ENCODE assay signal across 26 cellular contexts in genomic region chr18:75441921-75442320, GRCh38. TPM values are rescaled to one million over a fixed set of nuclear protein-coding genes. Genes with fewer than 3 reads are reported as not detected.
A peak's percentile ranks its signal among the peaks of the same experiment; 100 is the strongest.
DNase-seq lines count a peak whose midpoint lies in the region; ATAC-seq and TF ChIP-seq lines count a peak whose summit lies in the region.
"Had no signal": no experiment of that assay in that cellular context is flagged by ENCODE, and none has a peak within 500 bp of the region (broad histone marks: within the 10 kb centered on the region; RNA-seq: fewer than 3 reads in every experiment).

No MANE protein-coding gene starts in this region.

- WGBS in smooth muscle cell (ENCODE audit: low lambda C conversion rate) = 80% methylated on average over 5 of the region's 5 CpGs

- TF ChIP-seq CTCF in smooth muscle cell (IDR thresholded peaks at IDR 0.05; ENCODE audit: borderline replicate concordance, insufficient read depth, poor library complexity, severe bottlenecking) = no peak
- no peak for TF ChIP-seq CTCF in MCF 10A (IDR thresholded peaks at IDR 0.05; ENCODE audit: unreplicated experiment)

- peak overlapping the region; percentile 75 for H2AFZ ChIP-seq in smooth muscle cell (ENCODE audit: low read depth)

- no peaks in the 10 kb centered on the region for H3K36me3 Mint-ChIP-seq in MCF 10A (ENCODE audit: insufficient read depth, unreplicated experiment)
- H3K36me3 Mint-ChIP-seq: CD8-positive, alpha-beta memory T cell had no signal

- H3K4me3 Mint-ChIP-seq in MCF 10A (ENCODE audit: unreplicated experiment) = no peak overlapping the region
- H3K4me3 Mint-ChIP-seq: CD8-positive, alpha-beta memory T cell had no signal

- H3K4me3 ChIP-seq in adipocyte (ENCODE audit: low read length) (peak overlapping the region; percentile 12), smooth muscle cell (no peak overlapping the region)
- H3K4me3 ChIP-seq: A549 had no signal

- no peaks in the 10 kb centered on the region for H3K9me3 ChIP-seq in adipocyte (ENCODE audit: control insufficient read depth, low read length)
- H3K9me3 ChIP-seq in smooth muscle cell (replicated peaks; ENCODE audit: low read depth) = no peaks in the 10 kb centered on the region
- H3K9me3 ChIP-seq: A549 had no signal

- H3K4me1 Mint-ChIP-seq in MCF 10A (ENCODE audit: insufficient read depth, unreplicated experiment) = no peaks in the 10 kb centered on the region

- peaks cover 14% of the 10 kb centered on the region for H3K4me1 ChIP-seq in adipocyte (ENCODE audit: control insufficient read depth, insufficient read depth, low read length)
- no peaks in the 10 kb centered on the region for H3K4me1 ChIP-seq in smooth muscle cell (ENCODE audit: low read depth)
- H3K4me1 ChIP-seq: A549 had no signal

- no peak overlapping the region for H3K27ac Mint-ChIP-seq in MCF 10A (ENCODE audit: low read depth, unreplicated experiment)

- intact Hi-C loops in MCF 10A (cut with micrococcal nuclease) = no loop called here

- BruUV-seq in MCF 10A (replicated peaks; lab: Mats Ljungman, UMichigan) = no TSS peak

- H3K79me2 ChIP-seq in smooth muscle cell (ENCODE audit: low read depth) = no peaks in the 10 kb centered on the region

- ATAC-seq in HG03097 (IDR thresholded peaks at IDR 0.05; ENCODE audit: low FRiP score, unreplicated experiment) = no peak
- ATAC-seq: A549, Panc1, SK-N-SH treated with all-trans-retinoic acid at 6 μM for 48 hours had no signal

- H3F3A ChIP-seq in smooth muscle cell (ENCODE audit: low read depth) = no peaks in the 10 kb centered on the region

- H3K27me3 ChIP-seq in adipocyte (replicated peaks; ENCODE audit: control insufficient read depth, insufficient read depth, low read length) (no peaks in the 10 kb centered on the region), smooth muscle cell (ENCODE audit: low read depth) (no peaks in the 10 kb centered on the region)

- H4K20me1 ChIP-seq in smooth muscle cell (ENCODE audit: low read depth) = no peaks in the 10 kb centered on the region

- CTCF ChIA-PET in MCF 10A (lab: Yijun Ruan, JAX) = no interaction called here

- H3K9ac ChIP-seq in adipocyte (ENCODE audit: low read length) (no peak overlapping the region), smooth muscle cell (ENCODE audit: low read depth) (no peak overlapping the region)

- H3K9me3 Mint-ChIP-seq in MCF 10A (ENCODE audit: unreplicated experiment) = no peaks in the 10 kb centered on the region

- peak overlapping the region; percentile 43 for H3K27ac ChIP-seq in smooth muscle cell (ENCODE audit: low read depth)
- H3K27ac ChIP-seq: A549, C4-2B had no signal

- H3K4me2 ChIP-seq in smooth muscle cell = peak overlapping the region; percentile 58
- H3K4me2 ChIP-seq: A549 had no signal

- DNase-seq in AG20443 (ENCODE audit: low spot score) (peak; percentile 31), adipocyte (ENCODE audit: low read depth) (no peak), fibroblast of peridontal ligament (ENCODE audit: extremely low read depth) (peak; percentile 5), smooth muscle cell (lab: John Stamatoyannopoulos, UW; ENCODE audit: unreplicated experiment) (no peak), COLO829 (ENCODE audit: low spot score) (no peak), MCF 10A (ENCODE audit: unreplicated experiment) (no peak)
- DNase-seq: AML-193; CD8-positive, alpha-beta memory T cell; DMS53; EL; GF-D8; H7; Kasumi-1; MM.1S; NCI-H1048; NCI-H1436; NCI-H1930; NCI-H2171; NCI-H345; NCI-H774; NK-92 treated with Interleukin-12 subunit alpha and Interleukin-12 subunit beta, amount 100 ng/mL, for 24 hours had no signal

- POLR2A ChIA-PET in MCF 10A (lab: Yijun Ruan, JAX) = no interaction called here

- no peaks in the 10 kb centered on the region for H3K27me3 Mint-ChIP-seq in MCF 10A (ENCODE audit: insufficient read depth, unreplicated experiment)

- H3K36me3 ChIP-seq in adipocyte (ENCODE audit: control insufficient read depth, insufficient read depth, low read length, severe bottlenecking) (no peaks in the 10 kb centered on the region), smooth muscle cell (ENCODE audit: low read depth) (no peaks in the 10 kb centered on the region)

RNA-seq across cellular contexts. Expression of gene SMIM21, which starts 14.4 kb away (rescaled TPM):
- total RNA-seq in smooth muscle cell (not detected in 2 replicates), MCF 10A (2022) (not detected in 2 replicates)
- polyA plus RNA-seq in smooth muscle cell = not detected in 2 replicates
- total RNA-seq: CD8-positive, alpha-beta memory T cell; H7 had no signal
- polyA plus RNA-seq: A549; CD8-positive, alpha-beta memory T cell had no signal

Comparison
In these comparisons a context has a peak if more than half of its experiments do, and no peak if none do; other contexts are left out.
1. DNase-seq: peak in AG20443 (single experiment) and fibroblast of peridontal ligament (single experiment); none in adipocyte (single experiment), smooth muscle cell (single experiment), COLO829 (single experiment) and MCF 10A (single experiment).